In genomic region chr5:169827769-169828168, GRCh38 we compare ENCODE assay signal across 1 cellular context.
TF ChIP-seq lines count a peak whose summit lies in the region.

No MANE protein-coding gene starts in this region.

TF ChIP-seq in IMR-90, 13 proteins besides CTCF, POLR2A, EP300 and RAD21 (continued from another document):
- TF ChIP-seq, protein P1, sequence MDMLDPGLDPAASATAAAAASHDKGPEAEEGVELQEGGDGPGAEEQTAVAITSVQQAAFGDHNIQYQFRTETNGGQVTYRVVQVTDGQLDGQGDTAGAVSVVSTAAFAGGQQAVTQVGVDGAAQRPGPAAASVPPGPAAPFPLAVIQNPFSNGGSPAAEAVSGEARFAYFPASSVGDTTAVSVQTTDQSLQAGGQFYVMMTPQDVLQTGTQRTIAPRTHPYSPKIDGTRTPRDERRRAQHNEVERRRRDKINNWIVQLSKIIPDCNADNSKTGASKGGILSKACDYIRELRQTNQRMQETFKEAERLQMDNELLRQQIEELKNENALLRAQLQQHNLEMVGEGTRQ (IDR thresholded peaks at IDR 0.05; ENCODE audit: low read depth, low read length): no peak
- TF ChIP-seq BHLHE40 (IDR thresholded peaks at IDR 0.05; ENCODE audit: low read depth, low read length) (no peak), NFE2L2 (IDR thresholded peaks at IDR 0.05; ENCODE audit: low read depth, low read length) (no peak), CHD1 (IDR thresholded peaks at IDR 0.05; ENCODE audit: low read depth, low read length) (no peak)
